In the genomic region with DNA sequence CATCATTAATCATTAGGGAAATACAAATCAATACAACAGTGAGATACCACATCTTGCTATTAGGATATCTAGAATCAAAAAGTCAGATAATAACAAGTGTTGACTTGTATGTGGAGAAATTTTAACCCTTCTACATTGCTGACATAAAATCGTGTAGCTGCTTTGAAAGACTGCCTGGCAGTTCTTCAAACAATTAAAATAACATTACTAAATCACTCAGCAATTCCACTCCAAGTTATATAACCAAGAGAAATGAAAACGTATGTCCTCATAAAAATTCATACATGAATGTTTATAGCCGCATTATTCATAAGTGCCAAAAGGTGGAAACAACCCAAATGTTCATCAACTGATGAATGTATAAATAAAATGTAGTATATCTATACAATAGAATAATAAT, we compare ENCODE assay signal across 17 cellular contexts.
"Had no signal": no experiment of that assay in that cellular context is flagged by ENCODE, and none has a peak within 500 bp of the region (broad histone marks: within the 10 kb centered on the region; RNA-seq: fewer than 3 reads in every experiment).

No MANE protein-coding gene starts in this region.

- H3K4me3 ChIP-seq: esophagus muscularis mucosa, gastroesophageal sphincter, mucosa of descending colon, ovary, right atrium auricular region, stomach had no signal

- H3K27me3 ChIP-seq: esophagus muscularis mucosa, gastroesophageal sphincter, neutrophil, ovary, right atrium auricular region, stomach had no signal

- H3K36me3 ChIP-seq: esophagus muscularis mucosa, gastroesophageal sphincter, neutrophil, ovary, right atrium auricular region, stomach had no signal

- H3K9me3 ChIP-seq: mucosa of descending colon, neutrophil, ovary, right atrium auricular region had no signal

- H3K27me3 Mint-ChIP-seq: dendritic cell treated with granulocyte-macrophage colony-stimulating factor and Interleukin-4, amounts not matched to agents 40 ng/mL and 50 ng/mL, for 4 days; effector memory CD8-positive, alpha-beta T cell had no signal

- H3K4me3 Mint-ChIP-seq: dendritic cell treated with granulocyte-macrophage colony-stimulating factor and Interleukin-4, amounts not matched to agents 40 ng/mL and 50 ng/mL, for 4 days; effector memory CD8-positive, alpha-beta T cell; naive thymus-derived CD8-positive, alpha-beta T cell had no signal

- H3K27ac Mint-ChIP-seq: dendritic cell treated with granulocyte-macrophage colony-stimulating factor and Interleukin-4, amounts not matched to agents 40 ng/mL and 50 ng/mL, for 4 days; effector memory CD8-positive, alpha-beta T cell; naive thymus-derived CD8-positive, alpha-beta T cell had no signal

- H3K27ac ChIP-seq: epithelial cell of prostate, esophagus muscularis mucosa, gastroesophageal sphincter, neutrophil, ovary, right atrium auricular region, stomach had no signal

- ATAC-seq: effector memory CD8-positive, alpha-beta T cell; gastroesophageal sphincter; mucosa of descending colon; naive thymus-derived CD8-positive, alpha-beta T cell had no signal

- H3K4me1 Mint-ChIP-seq: naive thymus-derived CD8-positive, alpha-beta T cell had no signal

- DNase-seq: effector memory CD8-positive, alpha-beta T cell; foreskin fibroblast; mucosa of descending colon; naive thymus-derived CD8-positive, alpha-beta T cell; ovary; small intestine; stimulated activated CD4-positive, alpha-beta T cell treated with anti-CD3 and anti-CD28 coated beads, Interleukin-12 subunit alpha, Interleukin-12 subunit beta, amount 100 ng/mL, for 4 hours; stimulated activated naive CD4-positive, alpha-beta T cell; stomach; substantia nigra; trophoblast cell had no signal
